ENCODE assay signal across 8 cellular contexts in genomic region chr14:61894452-61895077, GRCh38.
DNase-seq lines count a peak whose midpoint lies in the region; ATAC-seq and TF ChIP-seq lines count a peak whose summit lies in the region.

No MANE protein-coding gene starts in this region.

- intact Hi-C loops in prostate gland (cut with DNase I) = loop anchor here (5.0 kb wide), 1 partner anchor 228 kb away; no protein-coding TSS in a partner anchor

- TF ChIP-seq POLR2A in Peyer's patch (IDR thresholded peaks at IDR 0.05) = no peak
- no peak for TF ChIP-seq POLR2A in prostate gland (IDR thresholded peaks at IDR 0.05)

- H3K27me3 ChIP-seq in Peyer's patch (no peaks in the 10 kb centered on the region), prostate gland (replicated peaks; ENCODE audit: insufficient read depth) (no peaks in the 10 kb centered on the region)

- ATAC-seq in GM21515 (IDR thresholded peaks at IDR 0.05; ENCODE audit: unreplicated experiment) = no peak

- H3K27ac ChIP-seq in Peyer's patch (no peak overlapping the region), prostate gland (no peak overlapping the region)

- H3K36me3 ChIP-seq in Peyer's patch (no peaks in the 10 kb centered on the region), prostate gland (no peaks in the 10 kb centered on the region)

- H3K4me3 ChIP-seq in Peyer's patch (no peak overlapping the region), prostate gland (no peak overlapping the region)

- H3K4me1 ChIP-seq in Peyer's patch = no peaks in the 10 kb centered on the region
- H3K4me1 ChIP-seq in prostate gland (replicated peaks) = no peaks in the 10 kb centered on the region

- in situ Hi-C loops in KBM-7 (cut with MboI; ENCODE audit: low pct_unique_long_range_greater_than_20kb, low sequenced_read_pairs) = loop anchor here (25.0 kb wide), 1 partner anchor 218 kb away; no protein-coding TSS in a partner anchor

- H3K9me3 ChIP-seq in Peyer's patch = no peaks in the 10 kb centered on the region
- no peaks in the 10 kb centered on the region for H3K9me3 ChIP-seq in prostate gland

- WGBS in prostate gland = 52% methylated on average over 5 of the region's 5 CpGs

- DNase-seq in SIG-M5 treated with dmso at 0.1 percent for 504 hours (lab: John Stamatoyannopoulos, UW; ENCODE audit: unreplicated experiment) = peak; percentile 53
- DNase-seq in SIG-M5 (lab: John Stamatoyannopoulos, UW) = no peak
- peak; percentile 57 for DNase-seq in KBM-7
- DNase-seq in Peyer's patch = peak in 2 of 3 donors; percentile 82 to 86
- DNase-seq in activated effector memory CD4-positive, alpha-beta T cell treated with Interleukin-2 at 50 U/mL for 16 hours = peak; percentile 6
- DNase-seq in glomerular endothelial cell (ENCODE audit: extremely low read depth, low read depth, low spot score) = peak; percentile 36
- DNase-seq in prostate gland (ENCODE audit: low spot score) = peak; percentile 35

- peak; percentile 37 to 64 (median 46) for TF ChIP-seq CTCF in Peyer's patch (IDR thresholded peaks at IDR 0.05)
- peak in 3 of 4 experiments; percentile 34 to 42 (median 39) for TF ChIP-seq CTCF in prostate gland (IDR thresholded peaks at IDR 0.05)
